Comparison of ENCODE assay signal across 18 cellular contexts in the genomic region with DNA sequence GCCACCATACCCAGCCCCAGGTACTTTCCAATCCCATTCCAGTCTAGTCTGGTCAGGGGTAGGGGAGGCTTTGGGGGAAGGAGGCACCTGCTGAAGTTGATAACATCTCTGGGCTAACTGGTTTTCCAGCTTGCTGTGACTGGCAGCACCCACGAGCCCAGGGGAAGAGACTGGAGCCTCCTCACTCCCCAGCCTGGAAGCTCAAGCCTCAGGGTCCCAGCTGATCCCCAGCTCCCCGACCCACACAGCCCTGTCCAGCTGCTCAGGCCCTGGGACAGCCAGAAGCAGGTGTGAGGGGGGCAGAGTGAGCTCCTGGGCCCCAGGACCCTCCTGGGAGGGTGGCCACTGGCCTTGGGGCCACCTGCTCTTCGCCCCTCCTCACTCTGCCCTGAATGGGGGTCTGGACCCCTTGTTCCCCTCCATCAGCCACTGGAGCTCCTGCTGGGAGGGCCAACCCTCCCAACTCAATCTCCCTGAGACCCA. TPM values are rescaled to one million over a fixed set of nuclear protein-coding genes. Genes with fewer than 3 reads are reported as not detected.
DNase-seq lines count a peak whose midpoint lies in the region; ATAC-seq and TF ChIP-seq lines count a peak whose summit lies in the region.
"Had no signal": no experiment of that assay in that cellular context is flagged by ENCODE, and none has a peak within 500 bp of the region (broad histone marks: within the 10 kb centered on the region; RNA-seq: fewer than 3 reads in every experiment).

No MANE protein-coding gene starts in this region.

- no peak overlapping the region for H3K4me2 ChIP-seq in PC-3 (ENCODE audit: low read length)
- H3K4me2 ChIP-seq: A549 had no signal

- TF ChIP-seq CTCF in PC-3 (conservative IDR thresholded peaks at IDR 0.05; ENCODE audit: low read depth, low read length) (no peak), foreskin keratinocyte (conservative IDR thresholded peaks at IDR 0.05) (no peak), stomach (IDR thresholded peaks at IDR 0.05) (no peak)

- no peak overlapping the region for H3K27ac Mint-ChIP-seq in activated naive CD4-positive, alpha-beta T cell treated with anti-CD3 and anti-CD28 coated beads for 36 hours
- H3K27ac Mint-ChIP-seq: activated CD8-positive, alpha-beta T cell treated with anti-CD3 and anti-CD28 coated beads, Interleukin-2, amount 10 ng/mL, durations not matched to agents 7 days and 5 days; activated naive CD8-positive, alpha-beta T cell; dendritic cell treated with granulocyte-macrophage colony-stimulating factor and Interleukin-4, amounts not matched to agents 40 ng/mL and 50 ng/mL, for 4 days; IgD-negative memory B cell; natural killer cell treated with Interleukin-12 subunit alpha and Interleukin-12 subunit beta and Interleukin-15 and Interleukin-18, amount 100 ng/mL, for 72 hours had no signal

- 55 to 65% (median 58%) methylated on average over 3 of the region's 3 CpGs for WGBS in stomach, 5 donors

- H3K9me3 ChIP-seq in PC-3 (ENCODE audit: low read length) (no peaks in the 10 kb centered on the region), stomach (no peaks in the 10 kb centered on the region)
- H3K9me3 ChIP-seq: A549, tibial artery had no signal

- H2AFZ ChIP-seq in PC-3 (ENCODE audit: low read length), result no peak overlapping the region

- ATAC-seq in activated CD4-positive, CD25-positive, alpha-beta regulatory T cell treated with anti-CD3 and anti-CD28 coated beads, Interleukin-2, amount 50 U/mL, for 24 hours, result no peak
- peak; percentile 30; the same call in 1 of the 2 replicates for ATAC-seq in PC-3
- peak; percentile 28 for ATAC-seq in foreskin keratinocyte
- ATAC-seq: activated CD8-positive, alpha-beta T cell treated with anti-CD3 and anti-CD28 coated beads, Interleukin-2, amount 10 ng/mL, durations not matched to agents 7 days and 5 days had no signal

- H3K27me3 Mint-ChIP-seq in activated naive CD4-positive, alpha-beta T cell treated with anti-CD3 and anti-CD28 coated beads for 36 hours (ENCODE audit: low read depth), result peaks cover 4% of the 10 kb centered on the region
- H3K27me3 Mint-ChIP-seq: activated naive CD8-positive, alpha-beta T cell had no signal

- H3K36me3 ChIP-seq in PC-3 (ENCODE audit: low read depth, low read length) (no peaks in the 10 kb centered on the region), stomach (no peaks in the 10 kb centered on the region)
- H3K36me3 ChIP-seq: tibial artery had no signal

- CTCF ChIA-PET in PC-3 (lab: Charles Lee), result no interaction called here
- CTCF ChIA-PET in activated naive CD4-positive, alpha-beta T cell treated with anti-CD3 and anti-CD28 coated beads for 36 hours (lab: Charles Lee), result interaction anchor here (1.0 to 2.4 kb wide), 2 partner anchors 9 to 16 kb away, joined by 5 to 9 read pairs; no protein-coding TSS in a partner anchor

- H3K9ac ChIP-seq in PC-3 (ENCODE audit: low read length), result no peak overlapping the region

- H3K9me3 Mint-ChIP-seq in activated naive CD4-positive, alpha-beta T cell treated with anti-CD3 and anti-CD28 coated beads for 36 hours, result no peaks in the 10 kb centered on the region
- H3K9me3 Mint-ChIP-seq: dendritic cell treated with granulocyte-macrophage colony-stimulating factor and Interleukin-4, amounts not matched to agents 40 ng/mL and 50 ng/mL, for 4 days; IgD-negative memory B cell; natural killer cell treated with Interleukin-12 subunit alpha and Interleukin-12 subunit beta and Interleukin-15 and Interleukin-18, amount 100 ng/mL, for 72 hours had no signal

- 0 out of 2 replicates have a peak, but pooled peaks cover 3% of the 10 kb centered on the region for H3K4me1 ChIP-seq in PC-3 (ENCODE audit: insufficient read depth, low read length)
- no peaks in the 10 kb centered on the region for H3K4me1 ChIP-seq in foreskin keratinocyte
- no peaks in the 10 kb centered on the region for H3K4me1 ChIP-seq in stomach
- H3K4me1 ChIP-seq: A549, tibial artery had no signal

- no peaks in the 10 kb centered on the region for H3K27me3 ChIP-seq in PC-3 (ENCODE audit: low read length)
- peaks cover 30% of the 10 kb centered on the region for H3K27me3 ChIP-seq in foreskin keratinocyte
- H3K27me3 ChIP-seq in stomach, result peaks cover 0 to 35% (median 4%) of the 10 kb centered on the region in 3 donors

- no peak overlapping the region for H3K27ac ChIP-seq in PC-3 (ENCODE audit: low read length)
- H3K27ac ChIP-seq in foreskin keratinocyte, result no peak overlapping the region
- H3K27ac ChIP-seq in stomach, result no peak overlapping the region
- H3K27ac ChIP-seq: A549, tibial artery had no signal

- no peaks in the 10 kb centered on the region for H3K79me2 ChIP-seq in PC-3 (ENCODE audit: low read length)

- H3K36me3 Mint-ChIP-seq in activated naive CD4-positive, alpha-beta T cell treated with anti-CD3 and anti-CD28 coated beads for 36 hours (ENCODE audit: low read depth), result no peaks in the 10 kb centered on the region
- H3K36me3 Mint-ChIP-seq: activated naive CD8-positive, alpha-beta T cell; IgD-negative memory B cell; natural killer cell treated with Interleukin-12 subunit alpha and Interleukin-12 subunit beta and Interleukin-15 and Interleukin-18, amount 100 ng/mL, for 72 hours had no signal

- no peak for TF ChIP-seq POLR2A in stomach (IDR thresholded peaks at IDR 0.05)

- BruUV-seq in PC-3 (replicated peaks; lab: Mats Ljungman, UMichigan), result no TSS peak

- no peak overlapping the region for H3K4me3 ChIP-seq in PC-3 (ENCODE audit: low read length)
- H3K4me3 ChIP-seq in stomach, result no peak overlapping the region
- H3K4me3 ChIP-seq: A549, smooth muscle cell, tibial artery had no signal

- H4K20me1 ChIP-seq in PC-3 (ENCODE audit: low read length), result no peaks in the 10 kb centered on the region

- TF ChIP-seq EP300 in stomach (IDR thresholded peaks at IDR 0.05), result no peak

- no peaks in the 10 kb centered on the region for H3K9me2 ChIP-seq in PC-3 (replicated peaks; ENCODE audit: low read length)

- POLR2A ChIA-PET in PC-3 (lab: Charles Lee; ENCODE audit: unreplicated experiment), result interaction anchor here (0.6 kb wide), 1 partner anchor 203 kb away, joined by 4 read pairs; no protein-coding TSS in a partner anchor

- H3K4me3 Mint-ChIP-seq in activated naive CD4-positive, alpha-beta T cell treated with anti-CD3 and anti-CD28 coated beads for 36 hours, result no peak overlapping the region
- H3K4me3 Mint-ChIP-seq: activated CD8-positive, alpha-beta T cell treated with anti-CD3 and anti-CD28 coated beads, Interleukin-2, amount 10 ng/mL, durations not matched to agents 7 days and 5 days; activated naive CD8-positive, alpha-beta T cell; dendritic cell treated with granulocyte-macrophage colony-stimulating factor and Interleukin-4, amounts not matched to agents 40 ng/mL and 50 ng/mL, for 4 days; IgD-negative memory B cell; natural killer cell treated with Interleukin-12 subunit alpha and Interleukin-12 subunit beta and Interleukin-15 and Interleukin-18, amount 100 ng/mL, for 72 hours had no signal

- H3F3A ChIP-seq in PC-3 (ENCODE audit: low read length, unreplicated experiment), result no peaks in the 10 kb centered on the region

- no peaks in the 10 kb centered on the region for H3K4me1 Mint-ChIP-seq in activated naive CD4-positive, alpha-beta T cell treated with anti-CD3 and anti-CD28 coated beads for 36 hours (ENCODE audit: low read depth)
- H3K4me1 Mint-ChIP-seq: IgD-negative memory B cell had no signal

- intact Hi-C loops in PC-3 (cut with micrococcal nuclease) (no loop called here), stomach (cut with DNase I; ENCODE audit: low total_unique reads) (no loop called here)
- intact Hi-C loops in activated naive CD4-positive, alpha-beta T cell treated with anti-CD3 and anti-CD28 coated beads for 36 hours (cut with micrococcal nuclease), result no loop called here

- peak; percentile 30 for DNase-seq in activated CD4-positive, CD25-positive, alpha-beta regulatory T cell treated with anti-CD3 and anti-CD28 coated beads, Interleukin-2, amount 50 U/mL, for 72 hours
- DNase-seq in PC-3 (peak; percentile 60), foreskin keratinocyte (no peak), stomach (peak; percentile 25), GOT3 (lab: John Stamatoyannopoulos, UW) (no peak), NCI-H146 (lab: John Stamatoyannopoulos, UW) (no peak)
- no peak for DNase-seq in activated naive CD4-positive, alpha-beta T cell treated with anti-CD3 and anti-CD28 coated beads for 36 hours
- DNase-seq: activated CD8-positive, alpha-beta T cell treated with anti-CD3 and anti-CD28 coated beads, Interleukin-2, amount 10 ng/mL, durations not matched to agents 7 days and 5 days; NCI-H1930; T-helper 2 cell had no signal

RNA-seq across cellular contexts. Expression of a gene that starts 23.6 kb away (rescaled TPM):
- under 0.01 TPM in 2 replicates for total RNA-seq in PC-3 (2014; rRNA removed)
- total RNA-seq in foreskin keratinocyte, result 2,556 and 4,441 TPM in 2 replicates
- polyA plus RNA-seq in foreskin keratinocyte, result not detected in 2 replicates
- 1,000 to 10,000 TPM in 1 of 5 donors, under 1 TPM in 4; under 0.01 to 9,966 (median under 0.01) TPM for total RNA-seq in stomach
- not detected for polyA plus RNA-seq in stomach
- 1,000 to 10,000 TPM; 1,341 to 1,386 TPM for total RNA-seq in activated naive CD4-positive, alpha-beta T cell treated with anti-CD3 and anti-CD28 coated beads for 36 hours
- polyA plus RNA-seq: IgD-negative memory B cell had no signal

RNA-seq across cellular contexts. Expression of a gene that starts 50.0 kb away (rescaled TPM):
- total RNA-seq in PC-3 (2014; rRNA removed) (under 0.01 TPM in 2 replicates), foreskin keratinocyte (2,556 and 4,441 TPM in 2 replicates), stomach (1,000 to 10,000 TPM in 1 of 5 donors, under 1 TPM in 4; under 0.01 to 9,966 (median under 0.01) TPM)
- polyA plus RNA-seq in foreskin keratinocyte (not detected in 2 replicates), stomach (not detected)
- 1,000 to 10,000 TPM; 1,341 to 1,386 TPM for total RNA-seq in activated naive CD4-positive, alpha-beta T cell treated with anti-CD3 and anti-CD28 coated beads for 36 hours
- polyA plus RNA-seq: IgD-negative memory B cell had no signal

Comparison
In these comparisons a context has a peak if more than half of its experiments do, and no peak if none do; other contexts are left out.
1. DNase-seq: peak in activated CD4-positive, CD25-positive, alpha-beta regulatory T cell treated with anti-CD3 and anti-CD28 coated beads, Interleukin-2, amount 50 U/mL, for 72 hours (single experiment), PC-3 (single experiment) and stomach (single experiment); none in foreskin keratinocyte (0 of 2), GOT3 (single experiment), NCI-H146 (single experiment) and activated naive CD4-positive, alpha-beta T cell treated with anti-CD3 and anti-CD28 coated beads for 36 hours (single experiment).
2. ATAC-seq: peak in PC-3 (single experiment) and foreskin keratinocyte (single experiment); none in activated CD4-positive, CD25-positive, alpha-beta regulatory T cell treated with anti-CD3 and anti-CD28 coated beads, Interleukin-2, amount 50 U/mL, for 24 hours (0 of 2).